In genomic region chr15:91141102-91141501, GRCh38 we compare ENCODE assay signal across 25 cellular contexts. TPM values are rescaled to one million over a fixed set of nuclear protein-coding genes. Genes with fewer than 3 reads are reported as not detected.
"Had no signal": no experiment of that assay in that cellular context is flagged by ENCODE, and none has a peak within 500 bp of the region (broad histone marks: within the 10 kb centered on the region; RNA-seq: fewer than 3 reads in every experiment).

No MANE protein-coding gene starts in this region.

- H3K4me3 Mint-ChIP-seq: immature natural killer cell; mesothelial cell of epicardium; naive thymus-derived CD4-positive, alpha-beta T cell had no signal

- DNase-seq: dermis blood vessel endothelial cell; effector CD4-positive, alpha-beta T cell; effector memory CD4-positive, alpha-beta T cell; esophagus squamous epithelium; foreskin keratinocyte; heart left ventricle; hypothalamus; immature natural killer cell; islet precursor cell; kidney; kidney glomerular epithelial cell; left colon; left ventricle myocardium superior; lower lobe of right lung; mesenchymal stem cell; naive thymus-derived CD4-positive, alpha-beta T cell had no signal

- ATAC-seq: foreskin keratinocyte; gastroesophageal sphincter; heart left ventricle; left colon; left lobe of liver; left ventricle myocardium superior; lower lobe of right lung; naive thymus-derived CD4-positive, alpha-beta T cell had no signal

- H3K9me3 Mint-ChIP-seq: immature natural killer cell had no signal

- H2AFZ ChIP-seq: hepatocyte had no signal

- H3K4me2 ChIP-seq: hepatocyte had no signal

- H3K79me2 ChIP-seq: hepatocyte had no signal

- H3K27ac ChIP-seq: coronary artery, esophagus squamous epithelium, foreskin keratinocyte, gastroesophageal sphincter, heart left ventricle, hepatocyte, lower lobe of right lung had no signal

- H3K27ac Mint-ChIP-seq: immature natural killer cell; mesothelial cell of epicardium; naive thymus-derived CD4-positive, alpha-beta T cell had no signal

- H3K4me3 ChIP-seq: coronary artery, dorsolateral prefrontal cortex, esophagus squamous epithelium, gastroesophageal sphincter, heart left ventricle, hepatocyte, lower lobe of right lung had no signal

- H3K36me3 Mint-ChIP-seq: immature natural killer cell; mesothelial cell of epicardium; naive thymus-derived CD4-positive, alpha-beta T cell had no signal

- H3K4me1 ChIP-seq: esophagus squamous epithelium, foreskin keratinocyte, gastroesophageal sphincter, heart left ventricle, lower lobe of right lung had no signal

- H3K36me3 ChIP-seq: esophagus squamous epithelium, gastroesophageal sphincter, heart left ventricle, lower lobe of right lung had no signal

- H3K4me1 Mint-ChIP-seq: immature natural killer cell, mesothelial cell of epicardium had no signal

- H3K9me3 ChIP-seq: esophagus squamous epithelium, gastroesophageal sphincter, lower lobe of right lung had no signal

RNA-seq across cellular contexts. Expression of gene SV2B, which starts 41.0 kb away (rescaled TPM):
- total RNA-seq: endothelial cell of umbilical vein, epithelial cell of proximal tubule, fibroblast of villous mesenchyme, foreskin keratinocyte had no signal
